In the genomic region with DNA sequence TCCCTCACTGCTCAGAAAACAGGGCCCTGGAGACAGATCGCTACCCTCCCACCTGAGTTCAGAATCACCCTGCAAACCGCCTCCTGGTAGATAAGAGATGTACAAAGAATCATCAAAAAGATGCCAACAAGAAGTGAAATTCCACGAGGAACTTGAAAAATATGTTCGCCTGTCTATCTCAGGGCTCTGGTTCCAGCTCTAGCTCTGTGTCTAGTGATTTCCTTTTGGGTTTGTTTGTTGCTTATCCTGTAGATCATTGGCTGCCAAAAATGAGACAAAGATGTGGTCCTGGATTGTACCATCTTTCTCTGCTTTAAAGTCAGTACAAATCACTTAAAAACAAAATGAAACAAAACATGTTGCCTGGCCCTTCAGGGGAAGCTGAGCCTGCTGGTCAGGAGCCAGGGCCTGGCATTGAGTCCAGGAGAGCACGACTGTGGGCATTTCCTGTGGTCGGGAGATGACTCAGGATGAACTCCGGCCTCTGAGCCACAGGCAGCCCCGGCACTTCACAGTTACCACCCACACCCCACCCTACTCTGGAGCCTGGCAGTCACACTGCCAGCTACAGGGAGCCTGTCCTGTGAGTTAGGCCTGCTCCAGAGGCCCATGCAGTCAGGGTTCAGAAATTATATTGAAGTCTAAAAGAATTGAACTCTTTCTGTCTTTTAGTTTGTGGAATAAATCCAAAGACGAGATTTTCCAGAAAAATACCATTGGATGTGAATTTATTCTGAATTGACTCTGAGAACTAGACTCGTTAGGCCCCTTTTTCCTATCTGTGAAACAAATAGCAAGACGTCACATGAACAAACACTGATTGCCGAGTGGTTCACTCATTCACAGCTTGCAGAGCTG, we compare ENCODE assay signal across 7 cellular contexts. TPM values are rescaled to one million over a fixed set of nuclear protein-coding genes. Genes with fewer than 3 reads are reported as not detected.
DNase-seq lines count a peak whose midpoint lies in the region; ATAC-seq lines count a peak whose summit lies in the region.

No MANE protein-coding gene starts in this region.

- H3K27ac ChIP-seq in duodenal mucosa (ENCODE audit: low read depth, low read length) = peak overlapping the region; percentile 54
- H3K27ac ChIP-seq in mesodermal cell (ENCODE audit: low read depth, low read length, severe bottlenecking) = peak overlapping the region; percentile 87
- peak overlapping the region; percentile 73 for H3K27ac ChIP-seq in urinary bladder (ENCODE audit: low read depth)

- DNase-seq in NCI-H460 (ENCODE audit: extremely low read depth, low read depth) = peak; percentile 90
- DNase-seq in NCI-H345 treated with DMSO at 0.1 percent for 48 hours (lab: John Stamatoyannopoulos, UW; ENCODE audit: unreplicated experiment) = no peak

- WGBS in mesodermal cell (ENCODE audit: insufficient coverage in 2 of 2), 2 experiments = 64 to 76% methylated on average over 7 to 10 of the region's 12 CpGs
- 61% methylated on average over 12 of the region's 12 CpGs for WGBS in urinary bladder

- H3K36me3 ChIP-seq in duodenal mucosa (ENCODE audit: control insufficient read depth in 1 of 2, insufficient read depth in 2 of 2, low read length in 2 of 2) (no peaks in the 10 kb centered on the region), mesodermal cell (ENCODE audit: control insufficient read depth, insufficient read depth, low read length) (no peaks in the 10 kb centered on the region), urinary bladder (ENCODE audit: insufficient read depth) (no peaks in the 10 kb centered on the region)

- H3K4me3 ChIP-seq in duodenal mucosa (ENCODE audit: low read depth in 1 of 2, low read length in 2 of 2) (no peak overlapping the region), mesodermal cell (ENCODE audit: extremely low read depth, insufficient read depth, low read length, poor library complexity, severe bottlenecking) (no peak overlapping the region), urinary bladder (ENCODE audit: low read depth, low read length) (no peak overlapping the region)

- H3K27me3 ChIP-seq in duodenal mucosa (ENCODE audit: control insufficient read depth in 1 of 2, insufficient read depth in 2 of 2, low read length in 2 of 2) = no peaks in the 10 kb centered on the region

- H3K9ac ChIP-seq in duodenal mucosa (ENCODE audit: low read depth in 1 of 2, low read length in 2 of 2) = peak overlapping the region; percentile 10 to 45

- no peaks in the 10 kb centered on the region for H3K9me3 ChIP-seq in duodenal mucosa (ENCODE audit: control insufficient read depth in 1 of 2, low read length in 2 of 2)
- peaks cover 7% of the 10 kb centered on the region for H3K9me3 ChIP-seq in mesodermal cell (ENCODE audit: control insufficient read depth, low read length)

- H3K4me1 ChIP-seq in duodenal mucosa (ENCODE audit: control insufficient read depth in 1 of 2, insufficient read depth in 2 of 2, low read length in 2 of 2) (peaks cover 36 to 43% of the 10 kb centered on the region in 2 donors), mesodermal cell (ENCODE audit: control insufficient read depth, insufficient read depth, low read length, poor library complexity, severe bottlenecking) (peaks cover 58% of the 10 kb centered on the region), urinary bladder (ENCODE audit: insufficient read depth) (no peaks in the 10 kb centered on the region)

- ATAC-seq in GM19452 (IDR thresholded peaks at IDR 0.05; ENCODE audit: unreplicated experiment) (peak; percentile 31), HG03520 (IDR thresholded peaks at IDR 0.05; ENCODE audit: unreplicated experiment) (no peak)

RNA-seq across cellular contexts. Expression of a gene that starts 8.0 kb away (rescaled TPM):
- not detected in 2 replicates for total RNA-seq in NCI-H460 (2014; rRNA removed; shearing (Covaris generic))
- not detected in 2 replicates for polyA plus RNA-seq in NCI-H460 (2014; cell fraction: nucleus; rRNA removed)
- not detected for polyA plus RNA-seq in mesodermal cell (2013, experiment 1 of 2)
- polyA plus RNA-seq in mesodermal cell (2013, experiment 2 of 2) = not detected
- 25.2 TPM for total RNA-seq in urinary bladder
- polyA plus RNA-seq in urinary bladder = 4.6 TPM

Comparison
In these comparisons a context has a peak if more than half of its experiments do, and no peak if none do; other contexts are left out.
1. RNA of a gene that starts 8.0 kb away (total RNA-seq): 25.2 TPM in urinary bladder (single experiment); not detected in NCI-H460; every median in the first group is over 10 times any median in the second.
2. Peak in every context shown above with its lines, with median percentiles within 50 percentile points of each other: H3K27ac ChIP-seq.